30 cellular contexts compared by ENCODE assay signal in genomic region chr4:23500876-23501275, GRCh38.
"Had no signal": no experiment of that assay in that cellular context is flagged by ENCODE, and none has a peak within 500 bp of the region (broad histone marks: within the 10 kb centered on the region; RNA-seq: fewer than 3 reads in every experiment).

No MANE protein-coding gene starts in this region.

- H3K27ac Mint-ChIP-seq: activated naive CD8-positive, alpha-beta T cell; natural killer cell; neural progenitor cell; stimulated activated naive B cell treated with anti-CD40 and anti-IgM and Interleukin-4, amounts not matched to agents 10 μg/mL and 1 μg/mL and 100 μg/mL, for 72 hours had no signal

- H3K36me3 ChIP-seq: colonic mucosa, esophagus squamous epithelium, gastrocnemius medialis, lower lobe of right lung, neural progenitor cell, stomach, suprapubic skin, tibial artery, upper lobe of right lung had no signal

- H3K27me3 ChIP-seq: colonic mucosa, esophagus squamous epithelium, gastrocnemius medialis, neural progenitor cell, stomach, suprapubic skin, tibial artery, upper lobe of right lung had no signal

- H3K4me3 ChIP-seq: colonic mucosa, esophagus squamous epithelium, gastrocnemius medialis, lower lobe of right lung, neural progenitor cell, psoas muscle, smooth muscle cell, stomach, suprapubic skin, tibial artery, upper lobe of right lung had no signal

- H3K36me3 Mint-ChIP-seq: activated naive CD8-positive, alpha-beta T cell; natural killer cell; neural progenitor cell; stimulated activated naive B cell treated with anti-CD40 and anti-IgM and Interleukin-4, amounts not matched to agents 10 μg/mL and 1 μg/mL and 100 μg/mL, for 72 hours had no signal

- DNase-seq: activated CD4-positive, alpha-beta T cell treated with anti-CD3 and anti-CD28 coated beads for 48 hours; activated CD4-positive, alpha-beta T cell treated with anti-CD3 and anti-CD28 coated beads, Interleukin-2, amount 50 U/mL, for 48 hours; activated CD8-positive, alpha-beta memory T cell treated with anti-CD3 and anti-CD28 coated beads for 24 hours; activated effector memory CD4-positive, alpha-beta T cell treated with Interleukin-2 at 50 U/mL for 16 hours; activated naive CD4-positive, alpha-beta T cell treated with Interleukin-2 at 50 U/mL for 16 hours; anterior cingulate cortex; cerebellar nuclear complex; colonic mucosa; effector CD8-positive, alpha-beta T cell; esophagus squamous epithelium; gastrocnemius medialis; head of caudate nucleus; lower lobe of right lung; mesenchymal stem cell; natural killer cell; occipital lobe; psoas muscle; stimulated activated CD4-positive, alpha-beta T cell treated with anti-CD3 and anti-CD28 coated beads, Interleukin-15, amount 100 ng/mL, for 24 hours; stimulated activated CD4-positive, alpha-beta T cell treated with anti-CD3 and anti-CD28 coated beads, Interleukin-2, amount 100 ng/mL, for 24 hours; stimulated activated naive B cell treated with anti-CD40 and anti-IgM and Interleukin-4, amounts not matched to agents 10 μg/mL and 1 μg/mL and 100 μg/mL, for 72 hours; stomach; tibial artery; upper lobe of right lung had no signal

- H3K27me3 Mint-ChIP-seq: activated naive CD8-positive, alpha-beta T cell; stimulated activated naive B cell treated with anti-CD40 and anti-IgM and Interleukin-4, amounts not matched to agents 10 μg/mL and 1 μg/mL and 100 μg/mL, for 72 hours had no signal

- H3K4me1 Mint-ChIP-seq: natural killer cell; stimulated activated naive B cell treated with anti-CD40 and anti-IgM and Interleukin-4, amounts not matched to agents 10 μg/mL and 1 μg/mL and 100 μg/mL, for 72 hours had no signal

- H3K4me1 ChIP-seq: colonic mucosa, esophagus squamous epithelium, gastrocnemius medialis, lower lobe of right lung, parathyroid adenoma, psoas muscle, stomach, suprapubic skin, tibial artery, upper lobe of right lung had no signal

- H3K27ac ChIP-seq: colonic mucosa, epithelial cell of prostate, esophagus squamous epithelium, gastrocnemius medialis, lower lobe of right lung, neural progenitor cell, parathyroid adenoma, psoas muscle, stomach, suprapubic skin, tibial artery, upper lobe of right lung, VCaP had no signal

- ATAC-seq: gastrocnemius medialis; natural killer cell; psoas muscle; stimulated activated naive B cell treated with anti-CD40 and anti-IgM and Interleukin-4, amounts not matched to agents 10 μg/mL and 1 μg/mL and 100 μg/mL, for 72 hours; upper lobe of right lung had no signal

- H3K4me3 Mint-ChIP-seq: activated naive CD8-positive, alpha-beta T cell; natural killer cell; neural progenitor cell; stimulated activated naive B cell treated with anti-CD40 and anti-IgM and Interleukin-4, amounts not matched to agents 10 μg/mL and 1 μg/mL and 100 μg/mL, for 72 hours had no signal

- H3K9me3 ChIP-seq: colonic mucosa, gastrocnemius medialis, psoas muscle, suprapubic skin, tibial artery, upper lobe of right lung had no signal
